In genomic region chr17:29760279-29760721, GRCh38 we compare ENCODE assay signal across 8 cellular contexts.
DNase-seq lines count a peak whose midpoint lies in the region; ATAC-seq and TF ChIP-seq lines count a peak whose summit lies in the region.

No MANE protein-coding gene starts in this region.

- TF ChIP-seq CTCF in neutrophil (IDR thresholded peaks at IDR 0.05) = no peak
- no peak for TF ChIP-seq CTCF in upper lobe of left lung (IDR thresholded peaks at IDR 0.05)

- peak; percentile 74 for DNase-seq in activated CD8-positive, alpha-beta memory T cell treated with anti-CD3 and anti-CD28 coated beads for 24 hours
- DNase-seq in activated CD8-positive, alpha-beta memory T cell treated with anti-CD3 and anti-CD28 coated beads, Interleukin-2, amount 50 U/mL, for 48 hours = no peak
- DNase-seq in activated CD4-positive, alpha-beta T cell treated with anti-CD3 and anti-CD28 coated beads, Interleukin-2, amount 50 U/mL, for 24 hours (ENCODE audit: low read depth in 1 of 2, low spot score in 1 of 2) = peak; percentile 15 to 60
- DNase-seq in upper lobe of left lung = no peak

- H3K27me3 ChIP-seq in neutrophil (no peaks in the 10 kb centered on the region), upper lobe of left lung (no peaks in the 10 kb centered on the region)

- no peaks in the 10 kb centered on the region for H3K9me3 ChIP-seq in KOPT-K1 (ENCODE audit: insufficient read depth, low read length, poor library complexity, severe bottlenecking)
- no peaks in the 10 kb centered on the region for H3K9me3 ChIP-seq in neutrophil
- H3K9me3 ChIP-seq in upper lobe of left lung = no peaks in the 10 kb centered on the region

- TF ChIP-seq POLR2A in upper lobe of left lung (IDR thresholded peaks at IDR 0.05) = no peak

- H3K27ac ChIP-seq in KOPT-K1 (ENCODE audit: low read depth, low read length, poor library complexity, severe bottlenecking) = peak overlapping the region; percentile 92
- peak overlapping the region; percentile 97 for H3K27ac ChIP-seq in neutrophil
- H3K27ac ChIP-seq in upper lobe of left lung = peak overlapping the region; percentile 86 to 93 (median 87)

- TF ChIP-seq EP300 in upper lobe of left lung (IDR thresholded peaks at IDR 0.05) = no peak

- H3K4me3 ChIP-seq in neutrophil (ENCODE audit: low read depth in 1 of 2, low read length in 1 of 2) = peak overlapping the region; percentile 88 to 93
- H3K4me3 ChIP-seq in upper lobe of left lung = peak overlapping the region; percentile 61 to 92 (median 88)

- 20 to 27% methylated on average over 7 of the region's 7 CpGs for WGBS in upper lobe of left lung, 2 donors

- H3K36me3 ChIP-seq in KOPT-K1 (ENCODE audit: insufficient read depth, low read length) (peaks cover 12% of the 10 kb centered on the region), neutrophil (peaks cover 30% of the 10 kb centered on the region), upper lobe of left lung (peaks cover 0 to 8% (median 3%) of the 10 kb centered on the region in 4 donors)

- ATAC-seq in esophagus mucosa (peak; percentile 34), upper lobe of left lung (ENCODE audit: low FRiP score in 2 of 2) (peak in 1 of 2 donors; percentile 20), GM21529 (IDR thresholded peaks at IDR 0.05; ENCODE audit: unreplicated experiment) (no peak)

- H3K4me1 ChIP-seq in neutrophil (ENCODE audit: control insufficient read depth in 1 of 2, insufficient read depth in 1 of 2, low read depth in 1 of 2, low read length in 1 of 2) (peaks cover 24 to 41% of the 10 kb centered on the region in 2 experiments), upper lobe of left lung (peaks cover 0 to 27% (median 13%) of the 10 kb centered on the region in 4 donors)

Comparison
In these comparisons a context has a peak if more than half of its experiments do, and no peak if none do; other contexts are left out.
1. DNase-seq: peak in activated CD8-positive, alpha-beta memory T cell treated with anti-CD3 and anti-CD28 coated beads for 24 hours (single experiment) and activated CD4-positive, alpha-beta T cell treated with anti-CD3 and anti-CD28 coated beads, Interleukin-2, amount 50 U/mL, for 24 hours (2 of 2); none in activated CD8-positive, alpha-beta memory T cell treated with anti-CD3 and anti-CD28 coated beads, Interleukin-2, amount 50 U/mL, for 48 hours (single experiment) and upper lobe of left lung (0 of 2).
2. Peak in every context shown above with its lines, with median percentiles within 50 percentile points of each other: H3K27ac ChIP-seq.